22 cellular contexts compared by ENCODE assay signal in the genomic region with DNA sequence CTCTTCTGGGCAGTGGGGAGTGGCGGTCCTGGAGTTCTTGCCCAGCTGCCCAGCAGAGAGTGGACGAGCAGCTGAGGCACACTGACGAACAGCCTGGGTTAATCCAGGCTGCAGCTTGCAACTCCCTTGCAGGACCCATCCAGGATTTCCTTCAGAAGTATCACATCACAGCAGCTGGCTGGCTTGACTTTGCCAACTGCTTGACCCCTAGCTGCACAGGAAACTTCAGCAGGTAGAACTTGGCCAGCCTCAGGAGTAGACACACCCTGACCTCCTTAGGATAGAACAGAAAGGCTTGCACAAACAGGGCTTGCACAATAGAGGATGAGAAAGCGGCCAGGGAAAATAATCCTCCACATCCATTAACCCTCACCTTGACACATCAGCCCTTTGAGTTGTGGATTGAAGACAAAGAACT. TPM values are rescaled to one million over a fixed set of nuclear protein-coding genes. Genes with fewer than 3 reads are reported as not detected.
A peak's percentile ranks its signal among the peaks of the same experiment; 100 is the strongest.
DNase-seq lines count a peak whose midpoint lies in the region; ATAC-seq, FAIRE-seq and TF ChIP-seq lines count a peak whose summit lies in the region.
"Had no signal": no experiment of that assay in that cellular context is flagged by ENCODE, and none has a peak within 500 bp of the region (broad histone marks: within the 10 kb centered on the region; RNA-seq: fewer than 3 reads in every experiment).

No MANE protein-coding gene starts in this region.

- H3K4me2 ChIP-seq in K562 (ENCODE audit: insufficient read depth, low read length) = no peak overlapping the region
- H3K4me2 ChIP-seq: smooth muscle cell had no signal

- 77% methylated on average over 4 of the region's 4 CpGs for WGBS in K562 (ENCODE audit: insufficient coverage, low coverage, missing lambda C conversion rate)
- 43 to 79% (median 66%) methylated on average over 4 of the region's 4 CpGs for WGBS in heart left ventricle, 4 donors
- 46 to 89% methylated on average over 4 of the region's 4 CpGs for WGBS in upper lobe of left lung, 2 donors

- POLR2A ChIA-PET in K562 (lab: Yijun Ruan, JAX) = interaction anchor here (1.4 kb wide), 1 partner anchor 17 kb away, joined by 3 read pairs; no protein-coding TSS in a partner anchor
- POLR2A ChIA-PET in activated CD8-positive, alpha-beta T cell treated with anti-CD3 and anti-CD28 coated beads, Interleukin-2, amount 10 ng/mL, durations not matched to agents 7 days and 5 days (lab: Charles Lee) = no interaction called here

- DNase-seq in K562 (ENCODE audit: extremely low read depth in 1 of 4, low spot score in 3 of 4) (no peak), heart left ventricle (peak in 2 of 5 donors; percentile 24 to 44), mucosa of gallbladder (ENCODE audit: low spot score) (peak; percentile 78), upper lobe of left lung (peak in 1 of 2 donors; percentile 84)
- no peak for DNase-seq in effector memory CD8-positive, alpha-beta T cell
- no peak for DNase-seq in activated T-helper 1 cell treated with anti-CD3 and anti-CD28 coated beads, Interleukin-12 subunit alpha, Interleukin-12 subunit beta, Interleukin-2, Interleukin-4 antibody, amounts not matched to agents 30 ng/mL and 10 ng/mL and 1 ng/mL, durations not matched to agents 14 hours and 24 hours and 36 hours (ENCODE audit: low spot score)
- no peak for DNase-seq in activated CD8-positive, alpha-beta T cell treated with anti-CD3 and anti-CD28 coated beads, Interleukin-2, amount 10 ng/mL, durations not matched to agents 7 days and 5 days
- DNase-seq: activated CD4-positive, alpha-beta T cell treated with anti-CD3 and anti-CD28 coated beads for 1 hour; activated CD8-positive, alpha-beta memory T cell treated with anti-CD3 and anti-CD28 coated beads, Interleukin-2, amount 50 U/mL, for 4 hours; BE2C; GDM1; hypothalamus; kidney glomerular epithelial cell; NCI-H2029 treated with DMSO at 0.1 percent for 48 hours; NCI-H510A treated with DMSO at 0.1 percent for 48 hours; ovary; T-helper 9 cell; transverse colon had no signal

- no peaks in the 10 kb centered on the region for H3K36me3 ChIP-seq in K562 (ENCODE audit: control insufficient read depth, insufficient read depth, low read length)
- no peaks in the 10 kb centered on the region for H3K36me3 ChIP-seq in heart left ventricle
- no peaks in the 10 kb centered on the region for H3K36me3 ChIP-seq in upper lobe of left lung
- H3K36me3 ChIP-seq: BE2C, ovary, transverse colon had no signal

- no peaks in the 10 kb centered on the region for H4K20me1 ChIP-seq in K562 (replicated peaks; ENCODE audit: control insufficient read depth, insufficient read depth, low read length)

- no peaks in the 10 kb centered on the region for H3K9me1 ChIP-seq in K562 (ENCODE audit: control insufficient read depth, insufficient read depth, low read length)

- H3K4me1 ChIP-seq in K562 (replicated peaks in 1 of 2; ENCODE audit: control insufficient read depth in 2 of 2, insufficient read depth in 2 of 2, low read length in 2 of 2) (no peaks in the 10 kb centered on the region; a peak in 1 of 5 replicates), heart left ventricle (peaks cover 2 to 56% (median 31%) of the 10 kb centered on the region in 12 donors), upper lobe of left lung (peaks cover 11 to 18% (median 12%) of the 10 kb centered on the region in 4 donors)
- H3K4me1 ChIP-seq: BE2C, transverse colon had no signal

- H3K4me3 ChIP-seq in K562 (no peak overlapping the region), heart left ventricle (no peak overlapping the region), upper lobe of left lung (no peak overlapping the region)
- H3K4me3 ChIP-seq: GM12878, ovary, smooth muscle cell, transverse colon had no signal

- CTCF ChIA-PET in K562 (lab: Yijun Ruan, JAX; ENCODE audit: low intra/inter-chr PET ratio) = no interaction called here
- CTCF ChIA-PET in activated CD8-positive, alpha-beta T cell treated with anti-CD3 and anti-CD28 coated beads, Interleukin-2, amount 10 ng/mL, durations not matched to agents 7 days and 5 days (lab: Charles Lee) = no interaction called here

- TF ChIP-seq EP300 in K562 (IDR thresholded peaks at IDR 0.05; ENCODE audit: low read length) = no peak
- TF ChIP-seq EP300 in upper lobe of left lung (IDR thresholded peaks at IDR 0.05) = no peak

- no peak for TF ChIP-seq POLR2A in K562 (conservative IDR thresholded peaks at IDR 0.05)
- TF ChIP-seq POLR2A in heart left ventricle (IDR thresholded peaks at IDR 0.05) = no peak
- no peak for TF ChIP-seq POLR2A in upper lobe of left lung (IDR thresholded peaks at IDR 0.05)

- no peak for FAIRE-seq in K562 (lab: Jason Lieb, UNC)
- FAIRE-seq: D721Med, GM12878 had no signal

- H3K36me3 Mint-ChIP-seq in effector memory CD8-positive, alpha-beta T cell (ENCODE audit: insufficient read depth) = no peaks in the 10 kb centered on the region
- H3K36me3 Mint-ChIP-seq in activated T-helper 1 cell treated with anti-CD3 and anti-CD28 coated beads, Interleukin-12 subunit alpha, Interleukin-12 subunit beta, Interleukin-2, Interleukin-4 antibody, amounts not matched to agents 30 ng/mL and 10 ng/mL and 1 ng/mL, durations not matched to agents 14 hours and 24 hours and 36 hours (ENCODE audit: low read depth) = no peaks in the 10 kb centered on the region
- H3K36me3 Mint-ChIP-seq in activated CD8-positive, alpha-beta T cell treated with anti-CD3 and anti-CD28 coated beads, Interleukin-2, amount 10 ng/mL, durations not matched to agents 7 days and 5 days (ENCODE audit: low read depth) = no peaks in the 10 kb centered on the region

- intact Hi-C loops in K562 (cut with micrococcal nuclease) = loop anchor here (5.0 kb wide), 1 partner anchor 46 kb away; no protein-coding TSS in a partner anchor
- intact Hi-C loops in heart left ventricle (cut with DNase I) = no loop called here
- intact Hi-C loops in activated T-helper 1 cell treated with anti-CD3 and anti-CD28 coated beads, Interleukin-12 subunit alpha, Interleukin-12 subunit beta, Interleukin-2, Interleukin-4 antibody, amounts not matched to agents 30 ng/mL and 10 ng/mL and 1 ng/mL, durations not matched to agents 14 hours and 24 hours and 36 hours (cut with micrococcal nuclease) = no loop called here

- in situ Hi-C loops in K562 (cut with MboI) = no loop called here

- no peaks in the 10 kb centered on the region for H3K79me2 ChIP-seq in K562 (ENCODE audit: control insufficient read depth, insufficient read depth, low read length)

- no peaks in the 10 kb centered on the region for H3K4me1 Mint-ChIP-seq in effector memory CD8-positive, alpha-beta T cell (ENCODE audit: low read depth in 2 of 2)
- H3K4me1 Mint-ChIP-seq in activated T-helper 1 cell treated with anti-CD3 and anti-CD28 coated beads, Interleukin-12 subunit alpha, Interleukin-12 subunit beta, Interleukin-2, Interleukin-4 antibody, amounts not matched to agents 30 ng/mL and 10 ng/mL and 1 ng/mL, durations not matched to agents 14 hours and 24 hours and 36 hours (ENCODE audit: low read depth) = no peaks in the 10 kb centered on the region
- H3K4me1 Mint-ChIP-seq in activated CD8-positive, alpha-beta T cell treated with anti-CD3 and anti-CD28 coated beads, Interleukin-2, amount 10 ng/mL, durations not matched to agents 7 days and 5 days (ENCODE audit: low read depth) = no peaks in the 10 kb centered on the region

- TF ChIP-seq CTCF in K562 (IDR thresholded peaks at IDR 0.05 in 2 of 3, conservative IDR thresholded peaks at IDR 0.05 in 1 of 3; ENCODE audit: insufficient read depth in 2 of 3, low read depth in 1 of 3, low read length in 3 of 3) (no peak), heart left ventricle (IDR thresholded peaks at IDR 0.05) (no peak), upper lobe of left lung (IDR thresholded peaks at IDR 0.05) (no peak)

- no peak overlapping the region for H3K4me3 Mint-ChIP-seq in effector memory CD8-positive, alpha-beta T cell
- H3K4me3 Mint-ChIP-seq in activated T-helper 1 cell treated with anti-CD3 and anti-CD28 coated beads, Interleukin-12 subunit alpha, Interleukin-12 subunit beta, Interleukin-2, Interleukin-4 antibody, amounts not matched to agents 30 ng/mL and 10 ng/mL and 1 ng/mL, durations not matched to agents 14 hours and 24 hours and 36 hours = no peak overlapping the region
- H3K4me3 Mint-ChIP-seq in activated CD8-positive, alpha-beta T cell treated with anti-CD3 and anti-CD28 coated beads, Interleukin-2, amount 10 ng/mL, durations not matched to agents 7 days and 5 days = no peak overlapping the region

- no peak overlapping the region for H2AFZ ChIP-seq in K562 (ENCODE audit: low read depth, low read length)

- no peak overlapping the region for H3K27ac Mint-ChIP-seq in effector memory CD8-positive, alpha-beta T cell
- no peak overlapping the region for H3K27ac Mint-ChIP-seq in activated T-helper 1 cell treated with anti-CD3 and anti-CD28 coated beads, Interleukin-12 subunit alpha, Interleukin-12 subunit beta, Interleukin-2, Interleukin-4 antibody, amounts not matched to agents 30 ng/mL and 10 ng/mL and 1 ng/mL, durations not matched to agents 14 hours and 24 hours and 36 hours
- H3K27ac Mint-ChIP-seq in activated CD8-positive, alpha-beta T cell treated with anti-CD3 and anti-CD28 coated beads, Interleukin-2, amount 10 ng/mL, durations not matched to agents 7 days and 5 days = no peak overlapping the region

- H3K27ac ChIP-seq in K562 (ENCODE audit: extremely low read depth, low read depth, low read length) (no peak overlapping the region), heart left ventricle (peak overlapping the region in 1 of 12 donors; percentile 35), upper lobe of left lung (no peak overlapping the region)
- H3K27ac ChIP-seq: ovary, transverse colon had no signal

- H3K27me3 ChIP-seq in K562 (ENCODE audit: control insufficient read depth in 2 of 2, insufficient read depth in 2 of 2, low read length in 2 of 2) (no peaks in the 10 kb centered on the region), heart left ventricle (no peaks in the 10 kb centered on the region), upper lobe of left lung (no peaks in the 10 kb centered on the region)
- H3K27me3 ChIP-seq: BE2C, ovary, transverse colon had no signal

- peaks cover 23 to 36% of the 10 kb centered on the region in 2 donors for H3K27me3 Mint-ChIP-seq in effector memory CD8-positive, alpha-beta T cell
- H3K27me3 Mint-ChIP-seq in activated T-helper 1 cell treated with anti-CD3 and anti-CD28 coated beads, Interleukin-12 subunit alpha, Interleukin-12 subunit beta, Interleukin-2, Interleukin-4 antibody, amounts not matched to agents 30 ng/mL and 10 ng/mL and 1 ng/mL, durations not matched to agents 14 hours and 24 hours and 36 hours (ENCODE audit: insufficient read depth) = no peaks in the 10 kb centered on the region
- H3K27me3 Mint-ChIP-seq in activated CD8-positive, alpha-beta T cell treated with anti-CD3 and anti-CD28 coated beads, Interleukin-2, amount 10 ng/mL, durations not matched to agents 7 days and 5 days (ENCODE audit: low read depth) = peaks cover 6% of the 10 kb centered on the region

- H3K9me3 ChIP-seq in K562 (replicated peaks; ENCODE audit: control insufficient read depth, insufficient read depth, low read depth, low read length) (no peaks in the 10 kb centered on the region), heart left ventricle (no peaks in the 10 kb centered on the region), upper lobe of left lung (no peaks in the 10 kb centered on the region)
- H3K9me3 ChIP-seq: BE2C, ovary, transverse colon had no signal

- peak overlapping the region in 1 of 2 experiments; percentile 41; a peak in 2 of 4 replicates for H3K9ac ChIP-seq in K562 (ENCODE audit: insufficient read depth in 1 of 2, low read depth in 2 of 2, low read length in 2 of 2)

- ATAC-seq in K562 (no peak), heart left ventricle (peak; percentile 41 to 84 (median 58)), upper lobe of left lung (ENCODE audit: low FRiP score in 2 of 2) (peak; percentile 45 to 52), HG03469 (IDR thresholded peaks at IDR 0.05; ENCODE audit: unreplicated experiment) (no peak)
- ATAC-seq in effector memory CD8-positive, alpha-beta T cell (replicated peaks) = no peak
- ATAC-seq in activated CD8-positive, alpha-beta T cell treated with anti-CD3 and anti-CD28 coated beads, Interleukin-2, amount 10 ng/mL, durations not matched to agents 7 days and 5 days = no peak
- ATAC-seq: GM12878 had no signal

- no peaks in the 10 kb centered on the region for H3K9me3 Mint-ChIP-seq in effector memory CD8-positive, alpha-beta T cell
- no peaks in the 10 kb centered on the region for H3K9me3 Mint-ChIP-seq in activated T-helper 1 cell treated with anti-CD3 and anti-CD28 coated beads, Interleukin-12 subunit alpha, Interleukin-12 subunit beta, Interleukin-2, Interleukin-4 antibody, amounts not matched to agents 30 ng/mL and 10 ng/mL and 1 ng/mL, durations not matched to agents 14 hours and 24 hours and 36 hours
- no peaks in the 10 kb centered on the region for H3K9me3 Mint-ChIP-seq in activated CD8-positive, alpha-beta T cell treated with anti-CD3 and anti-CD28 coated beads, Interleukin-2, amount 10 ng/mL, durations not matched to agents 7 days and 5 days (ENCODE audit: insufficient read depth)

- TF ChIP-seq RAD21 in K562 (CRISPR knock-in tag; conservative IDR thresholded peaks at IDR 0.05 in 1 of 2, IDR thresholded peaks at IDR 0.05 in 1 of 2) = no peak

- no TSS peak for BruUV-seq in K562 (replicated peaks; lab: Mats Ljungman, UMichigan)

RNA-seq across cellular contexts. Expression of gene FZD4, which starts 27.9 kb away (rescaled TPM):
- 6.9 and 12.4 TPM in 2 replicates for total RNA-seq in K562 (2011; cell fraction: chromatin; rRNA removed; ENCODE audit: low replicate concordance)
- 7.7 and 10.0 TPM in 2 replicates for total RNA-seq in K562 (2011; cell fraction: nucleolus; rRNA removed)
- total RNA-seq in K562 (2011; cell fraction: nucleoplasm; rRNA removed) = 14.2 TPM in 2 replicates
- total RNA-seq in K562 (2014; rRNA removed) (5.0 and 5.7 TPM in 2 replicates), K562 (2014; rRNA removed; fragmentation: Illumina TruSeq; extraction: Trizol) (5.1 and 5.7 TPM in 2 replicates), K562 (2015; rRNA removed; fragmentation: Illumina TruSeq; extraction: Trizol) (7.6 and 7.9 TPM in 2 replicates), K562 (2021) (6.1 and 6.3 TPM in 2 replicates), heart left ventricle (10 to 100 TPM; 16.7 to 39.6 (median 22.1) TPM), mucosa of gallbladder (18.2 TPM), upper lobe of left lung (10 to 100 TPM; 24.1 to 69.2 (median 38.2) TPM)
- polyA plus RNA-seq in K562 (2011; rRNA removed) (6.2 and 7.3 TPM in 2 replicates), K562 (2014; fragmentation: Illumina TruSeq; extraction: Trizol) (5.1 and 6.2 TPM in 2 replicates), K562 (2014; fragmentation: Nextera tagmentation; extraction: Ambion mirVana) (1 to 10 TPM; 1.2 to 1.4 TPM), K562 (2014; rRNA removed) (5.8 and 6.7 TPM in 2 replicates), heart left ventricle (10 to 100 TPM; 11.6 to 16.5 TPM)
- 3.1 and 7.3 TPM in 2 replicates for polyA plus RNA-seq in K562 (2011; cell fraction: cytosol; rRNA removed)
- polyA plus RNA-seq in K562 (2011; cell fraction: nucleus; rRNA removed) = 3.9 and 5.8 TPM in 2 replicates
- polyA plus RNA-seq in K562 (2012) = 4.1 and 6.1 TPM in 2 replicates
- 6.9 and 7.1 TPM in 2 replicates for polyA minus RNA-seq in K562 (2011; rRNA and poly(A)+ RNA removed)
- 2.3 and 3.3 TPM in 2 replicates for polyA minus RNA-seq in K562 (2011; cell fraction: cytosol; rRNA and poly(A)+ RNA removed)
- polyA minus RNA-seq in K562 (2011; cell fraction: nucleus; rRNA and poly(A)+ RNA removed) = 2.2 and 4.6 TPM in 2 replicates
- 0.05 TPM in 1 of 2 replicates, not detected in the other for total RNA-seq in activated T-helper 1 cell treated with anti-CD3 and anti-CD28 coated beads, Interleukin-12 subunit alpha, Interleukin-12 subunit beta, Interleukin-2, Interleukin-4 antibody, amounts not matched to agents 30 ng/mL and 10 ng/mL and 1 ng/mL, durations not matched to agents 14 hours and 24 hours and 36 hours
- total RNA-seq in activated CD8-positive, alpha-beta T cell treated with anti-CD3 and anti-CD28 coated beads, Interleukin-2, amount 10 ng/mL, durations not matched to agents 7 days and 5 days = not detected

RNA-seq across cellular contexts. Expression of gene TMEM135, which starts 54.7 kb away (rescaled TPM):
- total RNA-seq in K562 (2011; cell fraction: chromatin; rRNA removed; ENCODE audit: low replicate concordance) = 53.5 and 67.7 TPM in 2 replicates
- 29.0 and 34.1 TPM in 2 replicates for total RNA-seq in K562 (2011; cell fraction: nucleolus; rRNA removed)
- total RNA-seq in K562 (2011; cell fraction: nucleoplasm; rRNA removed) = 47.7 and 69.0 TPM in 2 replicates
- total RNA-seq in K562 (2014; rRNA removed) (17.3 and 18.1 TPM in 2 replicates), K562 (2014; rRNA removed; fragmentation: Illumina TruSeq; extraction: Trizol) (50.4 and 76.4 TPM in 2 replicates), K562 (2015; rRNA removed; fragmentation: Illumina TruSeq; extraction: Trizol) (39.5 and 53.6 TPM in 2 replicates), K562 (2021) (41.4 and 49.4 TPM in 2 replicates), heart left ventricle (10 to 100 TPM; 11.6 to 22.7 (median 15.0) TPM), mucosa of gallbladder (23.7 TPM), upper lobe of left lung (10 to 100 TPM; 12.6 to 33.5 (median 19.1) TPM)
- polyA plus RNA-seq in K562 (2011; rRNA removed) (36.4 and 45.1 TPM in 2 replicates), K562 (2014; fragmentation: Illumina TruSeq; extraction: Trizol) (23.1 and 23.2 TPM in 2 replicates), K562 (2014; fragmentation: Nextera tagmentation; extraction: Ambion mirVana) (10 to 100 TPM; 24.0 to 24.9 TPM), K562 (2014; rRNA removed) (17.7 and 19.6 TPM in 2 replicates), heart left ventricle (1 to 10 TPM; 3.9 to 6.0 TPM)
- polyA plus RNA-seq in K562 (2011; cell fraction: cytosol; rRNA removed) = 25.2 and 57.5 TPM in 2 replicates
- 42.6 and 53.1 TPM in 2 replicates for polyA plus RNA-seq in K562 (2011; cell fraction: nucleus; rRNA removed)
- polyA plus RNA-seq in K562 (2012) = 22.6 and 38.2 TPM in 2 replicates
- 59.9 and 79.4 TPM in 2 replicates for polyA minus RNA-seq in K562 (2011; rRNA and poly(A)+ RNA removed)
- polyA minus RNA-seq in K562 (2011; cell fraction: cytosol; rRNA and poly(A)+ RNA removed) = 22.8 and 25.4 TPM in 2 replicates
- 69.3 and 81.3 TPM in 2 replicates for polyA minus RNA-seq in K562 (2011; cell fraction: nucleus; rRNA and poly(A)+ RNA removed)
- total RNA-seq in activated T-helper 1 cell treated with anti-CD3 and anti-CD28 coated beads, Interleukin-12 subunit alpha, Interleukin-12 subunit beta, Interleukin-2, Interleukin-4 antibody, amounts not matched to agents 30 ng/mL and 10 ng/mL and 1 ng/mL, durations not matched to agents 14 hours and 24 hours and 36 hours = 27.9 and 28.8 TPM in 2 replicates
- total RNA-seq in activated CD8-positive, alpha-beta T cell treated with anti-CD3 and anti-CD28 coated beads, Interleukin-2, amount 10 ng/mL, durations not matched to agents 7 days and 5 days = 10 to 100 TPM; 37.2 to 39.8 TPM

Comparison
In these comparisons a context has a peak if more than half of its experiments do, and no peak if none do; other contexts are left out.
1. ATAC-seq: peak in heart left ventricle (4 of 4) and upper lobe of left lung (2 of 2); none in K562 (single experiment), HG03469 (single experiment), effector memory CD8-positive, alpha-beta T cell (single experiment) and activated CD8-positive, alpha-beta T cell treated with anti-CD3 and anti-CD28 coated beads, Interleukin-2, amount 10 ng/mL, durations not matched to agents 7 days and 5 days (single experiment).